Comparison of ENCODE assay signal across 8 cellular contexts in the genomic region with DNA sequence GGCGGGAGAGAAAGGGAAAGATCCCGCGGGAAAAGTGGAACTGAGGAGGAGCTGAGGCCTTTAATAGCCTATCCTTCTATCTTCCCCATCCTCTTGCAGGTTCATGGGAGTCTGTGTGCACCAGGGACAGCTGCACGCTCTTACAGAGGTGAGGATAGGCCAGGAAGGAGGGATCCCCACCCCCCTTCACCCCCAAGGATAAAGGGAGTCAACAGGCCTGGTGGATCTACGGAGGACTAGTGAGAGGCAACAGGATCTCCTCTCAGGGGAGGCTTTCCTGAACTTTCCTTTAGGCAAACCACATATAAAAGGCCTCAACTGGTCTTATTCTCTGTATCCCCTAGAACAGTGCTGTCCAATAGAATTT. TPM values are rescaled to one million over a fixed set of nuclear protein-coding genes. Genes with fewer than 3 reads are reported as not detected.
A peak's percentile ranks its signal among the peaks of the same experiment; 100 is the strongest.
DNase-seq lines count a peak whose midpoint lies in the region; ATAC-seq and TF ChIP-seq lines count a peak whose summit lies in the region.

No MANE protein-coding gene starts in this region.

- H3K4me3 ChIP-seq in brain microvascular endothelial cell (ENCODE audit: low read depth, low read length) = peak overlapping the region; percentile 76
- H3K4me3 ChIP-seq in mucosa of descending colon = peak overlapping the region; percentile 78

- no peaks in the 10 kb centered on the region for H3K27me3 ChIP-seq in brain microvascular endothelial cell (replicated peaks)

- in situ Hi-C loops in brain microvascular endothelial cell (cut with HindIII; ENCODE audit: low pct_ligation_motif_present, low sequenced_read_pairs) = no loop called here

- ATAC-seq in mucosa of descending colon (no peak), HG03432 (IDR thresholded peaks at IDR 0.05; ENCODE audit: unreplicated experiment) (no peak)

- no peaks in the 10 kb centered on the region for H3K9me3 ChIP-seq in mucosa of descending colon

- intact Hi-C loops in mucosa of descending colon (cut with DNase I, micrococcal nuclease) = no loop called here

- H3K36me3 ChIP-seq in brain microvascular endothelial cell (replicated peaks) (peaks cover 13% of the 10 kb centered on the region), mucosa of descending colon (ENCODE audit: low read depth) (peaks cover 17% of the 10 kb centered on the region)

- TF ChIP-seq CTCF in brain microvascular endothelial cell (IDR thresholded peaks at IDR 0.05; ENCODE audit: low read depth, low read length, missing control alignments) (no peak), mucosa of descending colon (IDR thresholded peaks at IDR 0.05) (no peak)

- H3K4me1 ChIP-seq in mucosa of descending colon (ENCODE audit: low read depth) = peaks cover 20% of the 10 kb centered on the region

- H3K27ac ChIP-seq in brain microvascular endothelial cell = no peak overlapping the region

- DNase-seq in AG08395 (ENCODE audit: low spot score) (peak; percentile 21), HT1080 (ENCODE audit: low read depth) (peak; percentile 9), brain microvascular endothelial cell (no peak), mucosa of descending colon (no peak), foreskin melanocyte (no peak), DMS79 (lab: John Stamatoyannopoulos, UW) (no peak), NCI-H1436 (lab: John Stamatoyannopoulos, UW) (no peak)

RNA-seq across cellular contexts. Expression of gene TESK1, which starts 1.1 kb away (rescaled TPM):
- 5.4 and 9.2 TPM in 2 replicates for total RNA-seq in HT1080 (2014; rRNA removed; shearing (Covaris generic))
- polyA plus RNA-seq in HT1080 (2015; cell fraction: cytosol; rRNA removed) = 14.4 and 14.5 TPM in 2 replicates
- polyA plus RNA-seq in HT1080 (2015; cell fraction: nucleus; rRNA removed) = 29.7 and 38.9 TPM in 2 replicates
- 10 to 100 TPM; 35.8 to 71.9 (median 41.8) TPM for total RNA-seq in mucosa of descending colon

RNA-seq across cellular contexts. Expression of gene CD72, which starts 12.1 kb away (rescaled TPM):
- total RNA-seq in HT1080 (2014; rRNA removed; shearing (Covaris generic)) = 0.27 TPM in 1 of 2 replicates, not detected in the other
- polyA plus RNA-seq in HT1080 (2015; cell fraction: cytosol; rRNA removed) = 0.43 TPM in 1 of 2 replicates, not detected in the other
- polyA plus RNA-seq in HT1080 (2015; cell fraction: nucleus; rRNA removed) = 0.18 TPM in 1 of 2 replicates, not detected in the other
- 1 to 10 TPM; 1.6 to 3.0 (median 1.6) TPM for total RNA-seq in mucosa of descending colon

RNA-seq across cellular contexts. Expression of gene SIT1, which starts 44.6 kb away (rescaled TPM):
- not detected in 2 replicates for total RNA-seq in HT1080 (2014; rRNA removed; shearing (Covaris generic))
- polyA plus RNA-seq in HT1080 (2015; cell fraction: cytosol; rRNA removed) = not detected in 2 replicates
- polyA plus RNA-seq in HT1080 (2015; cell fraction: nucleus; rRNA removed) = not detected in 2 replicates
- total RNA-seq in mucosa of descending colon = 1 to 10 TPM; 1.2 to 3.3 (median 1.9) TPM

RNA-seq across cellular contexts. Expression of gene RMRP, which starts 51.7 kb away (rescaled TPM):
- 6,816 and 22,210 TPM in 2 replicates for total RNA-seq in HT1080 (2014; rRNA removed; shearing (Covaris generic))
- not detected in 2 replicates for polyA plus RNA-seq in HT1080 (2015; cell fraction: cytosol; rRNA removed)
- not detected in 2 replicates for polyA plus RNA-seq in HT1080 (2015; cell fraction: nucleus; rRNA removed)
- over 10,000 TPM in 2 of 3 donors, 1,000 to 10,000 TPM in 1; 9,213 to 30,268 (median 19,463) TPM for total RNA-seq in mucosa of descending colon

RNA-seq across cellular contexts. Expression of gene CCDC107, which starts 52.0 kb away (rescaled TPM):
- 9.2 and 9.3 TPM in 2 replicates for total RNA-seq in HT1080 (2014; rRNA removed; shearing (Covaris generic))
- polyA plus RNA-seq in HT1080 (2015; cell fraction: cytosol; rRNA removed) = 4.2 and 6.2 TPM in 2 replicates
- polyA plus RNA-seq in HT1080 (2015; cell fraction: nucleus; rRNA removed) = 3.5 and 3.7 TPM in 2 replicates
- total RNA-seq in mucosa of descending colon = 10 to 100 TPM; 25.2 to 55.8 (median 35.8) TPM

Comparison
In these comparisons a context has a peak if more than half of its experiments do, and no peak if none do; other contexts are left out.
1. DNase-seq: peak in AG08395 (single experiment) and HT1080 (single experiment); none in brain microvascular endothelial cell (single experiment), mucosa of descending colon (0 of 3), foreskin melanocyte (single experiment), DMS79 (single experiment) and NCI-H1436 (single experiment).